8 cellular contexts compared by ENCODE assay signal in the genomic region with DNA sequence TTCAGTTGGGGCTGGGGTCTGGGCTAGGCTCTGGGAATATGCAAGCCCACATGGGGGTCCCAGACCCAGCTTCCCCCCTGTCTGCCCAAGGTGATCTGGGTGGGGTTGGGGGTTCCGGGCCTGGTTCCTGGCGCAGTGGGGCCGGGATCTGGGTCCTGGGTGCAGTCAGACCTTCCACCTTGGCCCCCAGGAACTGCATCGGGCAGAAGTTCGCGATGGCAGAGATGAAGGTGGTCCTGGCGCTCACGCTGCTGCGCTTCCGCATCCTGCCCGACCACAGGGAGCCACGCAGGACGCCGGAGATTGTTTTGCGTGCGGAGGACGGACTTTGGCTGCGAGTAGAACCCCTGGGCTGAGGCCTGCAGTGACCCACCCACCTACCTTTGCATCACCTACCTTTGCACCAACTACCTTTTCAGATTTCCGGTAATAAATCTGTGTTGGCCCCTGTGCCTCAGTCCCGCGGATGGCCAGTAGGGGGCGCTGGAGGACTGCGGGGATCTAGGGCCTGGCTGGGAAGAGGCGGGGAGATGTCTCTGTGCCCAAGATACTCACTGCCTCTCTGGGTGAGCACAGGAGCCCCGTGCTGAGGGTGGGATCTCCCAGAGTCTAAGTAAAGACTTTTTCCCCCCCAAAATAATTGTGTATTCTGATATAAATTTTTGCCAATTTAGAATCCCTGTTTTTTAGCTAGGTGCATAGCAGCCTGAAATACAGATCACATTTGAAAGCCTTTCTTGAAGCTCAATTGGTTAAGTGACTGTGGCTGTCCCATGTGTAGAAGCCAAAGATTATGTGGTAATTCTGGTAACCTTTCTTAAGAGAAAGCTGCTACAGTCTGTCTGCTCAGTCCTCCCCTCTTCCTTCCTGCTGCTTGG. TPM values are rescaled to one million over a fixed set of nuclear protein-coding genes. Genes with fewer than 3 reads are reported as not detected.
DNase-seq lines count a peak whose midpoint lies in the region; ATAC-seq, FAIRE-seq and TF ChIP-seq lines count a peak whose summit lies in the region.

No MANE protein-coding gene starts in this region.

- H3K27me3 Mint-ChIP-seq in activated CD4-positive, alpha-beta T cell treated with anti-CD3 and anti-CD28 coated beads, Interleukin-2, amount 10 ng/mL, durations not matched to agents 24 days and 14 days, result peaks cover 10% of the 10 kb centered on the region

- DNase-seq in A172 (ENCODE audit: low spot score) (peak; percentile 57), GM12892 (ENCODE audit: insufficient read length) (peak; percentile 62), NCI-H460 (ENCODE audit: extremely low read depth, low read depth) (peak; percentile 60), coronary artery (ENCODE audit: low spot score) (peak; percentile 78)
- DNase-seq in activated CD4-positive, alpha-beta T cell treated with anti-CD3 and anti-CD28 coated beads, Interleukin-2, amount 10 ng/mL, durations not matched to agents 24 days and 14 days, result peak; percentile 96
- DNase-seq in stimulated activated CD4-positive, alpha-beta T cell treated with anti-CD3 and anti-CD28 coated beads, TNF-alpha, amount 100 ng/mL, for 4 hours (ENCODE audit: low read depth in 3 of 3), result peak; percentile 74 to 94 (median 84)

- ATAC-seq in HG02870 (IDR thresholded peaks at IDR 0.05; ENCODE audit: unreplicated experiment), result no peak

- 15% methylated on average over 25 of the region's 25 CpGs for WGBS in liver

- no peaks in the 10 kb centered on the region for H3K36me3 Mint-ChIP-seq in activated CD4-positive, alpha-beta T cell treated with anti-CD3 and anti-CD28 coated beads, Interleukin-2, amount 10 ng/mL, durations not matched to agents 24 days and 14 days (ENCODE audit: low read depth)

- H3K4me1 ChIP-seq in liver (ENCODE audit: control insufficient read depth in 4 of 4, insufficient read depth in 4 of 4, low read length in 3 of 4), result peaks cover 0 to 9% (median under 1%) of the 10 kb centered on the region in 4 donors

- H3K9me3 ChIP-seq in liver (ENCODE audit: control insufficient read depth in 4 of 4, low read length in 3 of 4), result no peaks in the 10 kb centered on the region

- no peak for TF ChIP-seq POLR2A in GM12892 (IDR thresholded peaks at IDR 0.05; ENCODE audit: low read depth, low read length)

- H3K27ac ChIP-seq in coronary artery (no peak overlapping the region), liver (ENCODE audit: low read depth in 1 of 2, low read length in 2 of 2) (no peak overlapping the region)

- H3K9me3 Mint-ChIP-seq in activated CD4-positive, alpha-beta T cell treated with anti-CD3 and anti-CD28 coated beads, Interleukin-2, amount 10 ng/mL, durations not matched to agents 24 days and 14 days, result no peaks in the 10 kb centered on the region

- FAIRE-seq in GM12892 (lab: Jason Lieb, UNC), result peak; percentile 17

- H3K4me1 Mint-ChIP-seq in activated CD4-positive, alpha-beta T cell treated with anti-CD3 and anti-CD28 coated beads, Interleukin-2, amount 10 ng/mL, durations not matched to agents 24 days and 14 days, result no peaks in the 10 kb centered on the region

- H3K4me3 Mint-ChIP-seq in activated CD4-positive, alpha-beta T cell treated with anti-CD3 and anti-CD28 coated beads, Interleukin-2, amount 10 ng/mL, durations not matched to agents 24 days and 14 days, result no peak overlapping the region

- H3K27me3 ChIP-seq in liver (ENCODE audit: control insufficient read depth in 4 of 4, insufficient read depth in 4 of 4, low read length in 3 of 4), result no peaks in the 10 kb centered on the region

- intact Hi-C loops in activated CD4-positive, alpha-beta T cell treated with anti-CD3 and anti-CD28 coated beads, Interleukin-2, amount 10 ng/mL, durations not matched to agents 24 days and 14 days (cut with micrococcal nuclease), result loop anchor here (1.0 to 10.0 kb wide), 3 partner anchors 240 to 553 kb away; no protein-coding TSS in a partner anchor

- H3K4me3 ChIP-seq in coronary artery (no peak overlapping the region), liver (ENCODE audit: low read depth in 1 of 3, low read length in 3 of 3) (no peak overlapping the region)

- no peak overlapping the region for H3K9ac ChIP-seq in liver (ENCODE audit: low read depth in 1 of 2, low read length in 2 of 2)

- no peak overlapping the region for H3K27ac Mint-ChIP-seq in activated CD4-positive, alpha-beta T cell treated with anti-CD3 and anti-CD28 coated beads, Interleukin-2, amount 10 ng/mL, durations not matched to agents 24 days and 14 days

- peak; percentile 95 for TF ChIP-seq CTCF in coronary artery (IDR thresholded peaks at IDR 0.05)
- peak; percentile 99 for TF ChIP-seq CTCF in liver (IDR thresholded peaks at IDR 0.05; ENCODE audit: low read depth, low read length, missing input control)

- no peaks in the 10 kb centered on the region for H3K36me3 ChIP-seq in liver (ENCODE audit: control insufficient read depth in 4 of 4, insufficient read depth in 3 of 4, low read depth in 1 of 4, low read length in 3 of 4)

- peak; percentile 98 to 99 for TF ChIP-seq RAD21 in liver (IDR thresholded peaks at IDR 0.05)

TF ChIP-seq in liver, 16 proteins besides CTCF, POLR2A, EP300 and RAD21:
- peak in 1 of 2 donors; percentile 38 for TF ChIP-seq HNF4A (conservative IDR thresholded peaks at IDR 0.05)
- peak in 1 of 2 donors; percentile 36 for TF ChIP-seq RXRA (IDR thresholded peaks at IDR 0.05)
- TF ChIP-seq, protein P1, sequence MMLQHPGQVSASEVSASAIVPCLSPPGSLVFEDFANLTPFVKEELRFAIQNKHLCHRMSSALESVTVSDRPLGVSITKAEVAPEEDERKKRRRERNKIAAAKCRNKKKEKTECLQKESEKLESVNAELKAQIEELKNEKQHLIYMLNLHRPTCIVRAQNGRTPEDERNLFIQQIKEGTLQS (IDR thresholded peaks at IDR 0.05), result no peak
- TF ChIP-seq, protein P2, sequence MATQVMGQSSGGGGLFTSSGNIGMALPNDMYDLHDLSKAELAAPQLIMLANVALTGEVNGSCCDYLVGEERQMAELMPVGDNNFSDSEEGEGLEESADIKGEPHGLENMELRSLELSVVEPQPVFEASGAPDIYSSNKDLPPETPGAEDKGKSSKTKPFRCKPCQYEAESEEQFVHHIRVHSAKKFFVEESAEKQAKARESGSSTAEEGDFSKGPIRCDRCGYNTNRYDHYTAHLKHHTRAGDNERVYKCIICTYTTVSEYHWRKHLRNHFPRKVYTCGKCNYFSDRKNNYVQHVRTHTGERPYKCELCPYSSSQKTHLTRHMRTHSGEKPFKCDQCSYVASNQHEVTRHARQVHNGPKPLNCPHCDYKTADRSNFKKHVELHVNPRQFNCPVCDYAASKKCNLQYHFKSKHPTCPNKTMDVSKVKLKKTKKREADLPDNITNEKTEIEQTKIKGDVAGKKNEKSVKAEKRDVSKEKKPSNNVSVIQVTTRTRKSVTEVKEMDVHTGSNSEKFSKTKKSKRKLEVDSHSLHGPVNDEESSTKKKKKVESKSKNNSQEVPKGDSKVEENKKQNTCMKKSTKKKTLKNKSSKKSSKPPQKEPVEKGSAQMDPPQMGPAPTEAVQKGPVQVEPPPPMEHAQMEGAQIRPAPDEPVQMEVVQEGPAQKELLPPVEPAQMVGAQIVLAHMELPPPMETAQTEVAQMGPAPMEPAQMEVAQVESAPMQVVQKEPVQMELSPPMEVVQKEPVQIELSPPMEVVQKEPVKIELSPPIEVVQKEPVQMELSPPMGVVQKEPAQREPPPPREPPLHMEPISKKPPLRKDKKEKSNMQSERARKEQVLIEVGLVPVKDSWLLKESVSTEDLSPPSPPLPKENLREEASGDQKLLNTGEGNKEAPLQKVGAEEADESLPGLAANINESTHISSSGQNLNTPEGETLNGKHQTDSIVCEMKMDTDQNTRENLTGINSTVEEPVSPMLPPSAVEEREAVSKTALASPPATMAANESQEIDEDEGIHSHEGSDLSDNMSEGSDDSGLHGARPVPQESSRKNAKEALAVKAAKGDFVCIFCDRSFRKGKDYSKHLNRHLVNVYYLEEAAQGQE (IDR thresholded peaks at IDR 0.05), result peak; percentile 43
- TF ChIP-seq NR2F2 (IDR thresholded peaks at IDR 0.05), result no peak
- TF ChIP-seq FOXA1 (IDR thresholded peaks at IDR 0.05), result no peak
- TF ChIP-seq FOXA2 (IDR thresholded peaks at IDR 0.05), result no peak
- TF ChIP-seq, protein P3, sequence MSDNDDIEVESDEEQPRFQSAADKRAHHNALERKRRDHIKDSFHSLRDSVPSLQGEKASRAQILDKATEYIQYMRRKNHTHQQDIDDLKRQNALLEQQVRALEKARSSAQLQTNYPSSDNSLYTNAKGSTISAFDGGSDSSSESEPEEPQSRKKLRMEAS (IDR thresholded peaks at IDR 0.05), result no peak
- no peak for TF ChIP-seq YY1 (IDR thresholded peaks at IDR 0.05)
- no peak for TF ChIP-seq JUND (IDR thresholded peaks at IDR 0.05)

RNA-seq across cellular contexts. Expression of a gene that starts 11.5 kb away (rescaled TPM):
- total RNA-seq in A172 (2014; rRNA removed; shearing (Covaris generic)), result 1.4 and 3.3 TPM in 2 replicates
- polyA plus RNA-seq in GM12892 (2012; ENCODE audit: missing spikeins), result 1.6 TPM
- 2.9 and 3.0 TPM in 2 replicates for total RNA-seq in NCI-H460 (2014; rRNA removed; shearing (Covaris generic))
- polyA plus RNA-seq in NCI-H460 (2014; cell fraction: nucleus; rRNA removed), result 8.6 and 14.4 TPM in 2 replicates
- total RNA-seq in activated CD4-positive, alpha-beta T cell treated with anti-CD3 and anti-CD28 coated beads, Interleukin-2, amount 10 ng/mL, durations not matched to agents 24 days and 14 days, result 0.09 TPM in 1 of 2 replicates, not detected in the other
- 100 to 1,000 TPM in 1 of 2 donors, 10 to 100 TPM in 1; 58.4 to 168 TPM for total RNA-seq in liver
- 100 to 1,000 TPM; 119 to 137 TPM for polyA plus RNA-seq in liver

RNA-seq across cellular contexts. Expression of a gene that starts 14.2 kb away (rescaled TPM):
- not detected in 2 replicates for total RNA-seq in A172 (2014; rRNA removed; shearing (Covaris generic))
- polyA plus RNA-seq in GM12892 (2012; ENCODE audit: missing spikeins), result not detected
- not detected in 2 replicates for total RNA-seq in NCI-H460 (2014; rRNA removed; shearing (Covaris generic))
- not detected in 2 replicates for polyA plus RNA-seq in NCI-H460 (2014; cell fraction: nucleus; rRNA removed)
- total RNA-seq in activated CD4-positive, alpha-beta T cell treated with anti-CD3 and anti-CD28 coated beads, Interleukin-2, amount 10 ng/mL, durations not matched to agents 24 days and 14 days, result not detected in 2 replicates
- not detected for total RNA-seq in liver
- polyA plus RNA-seq in liver, result not detected

RNA-seq across cellular contexts. Expression of a gene that starts 43.6 kb away (rescaled TPM):
- 1.3 and 1.6 TPM in 2 replicates for total RNA-seq in A172 (2014; rRNA removed; shearing (Covaris generic))
- not detected for polyA plus RNA-seq in GM12892 (2012; ENCODE audit: missing spikeins)
- total RNA-seq in NCI-H460 (2014; rRNA removed; shearing (Covaris generic)), result not detected in 2 replicates
- polyA plus RNA-seq in NCI-H460 (2014; cell fraction: nucleus; rRNA removed), result 0.86 TPM in 1 of 2 replicates, not detected in the other
- not detected in 2 replicates for total RNA-seq in activated CD4-positive, alpha-beta T cell treated with anti-CD3 and anti-CD28 coated beads, Interleukin-2, amount 10 ng/mL, durations not matched to agents 24 days and 14 days
- 10 to 100 TPM; 19.0 to 31.0 TPM for total RNA-seq in liver
- polyA plus RNA-seq in liver, result 10 to 100 TPM; 14.6 to 64.0 TPM

Comparison
In these comparisons a context has a peak if more than half of its experiments do, and no peak if none do; other contexts are left out.
1. RNA of a gene that starts 11.5 kb away (total RNA-seq): 58.4 to 168 TPM in liver; 2.9 to 3.0 TPM in NCI-H460, 1.4 to 3.3 TPM in A172 and 0.09 TPM in activated CD4-positive, alpha-beta T cell treated with anti-CD3 and anti-CD28 coated beads, Interleukin-2, amount 10 ng/mL, durations not matched to agents 24 days and 14 days; every median in the first group is over 10 times any median in the second.
2. Peak in every context shown above with its lines, with median percentiles within 50 percentile points of each other: DNase-seq.